Comparison of ENCODE assay signal across 9 cellular contexts in the genomic region with DNA sequence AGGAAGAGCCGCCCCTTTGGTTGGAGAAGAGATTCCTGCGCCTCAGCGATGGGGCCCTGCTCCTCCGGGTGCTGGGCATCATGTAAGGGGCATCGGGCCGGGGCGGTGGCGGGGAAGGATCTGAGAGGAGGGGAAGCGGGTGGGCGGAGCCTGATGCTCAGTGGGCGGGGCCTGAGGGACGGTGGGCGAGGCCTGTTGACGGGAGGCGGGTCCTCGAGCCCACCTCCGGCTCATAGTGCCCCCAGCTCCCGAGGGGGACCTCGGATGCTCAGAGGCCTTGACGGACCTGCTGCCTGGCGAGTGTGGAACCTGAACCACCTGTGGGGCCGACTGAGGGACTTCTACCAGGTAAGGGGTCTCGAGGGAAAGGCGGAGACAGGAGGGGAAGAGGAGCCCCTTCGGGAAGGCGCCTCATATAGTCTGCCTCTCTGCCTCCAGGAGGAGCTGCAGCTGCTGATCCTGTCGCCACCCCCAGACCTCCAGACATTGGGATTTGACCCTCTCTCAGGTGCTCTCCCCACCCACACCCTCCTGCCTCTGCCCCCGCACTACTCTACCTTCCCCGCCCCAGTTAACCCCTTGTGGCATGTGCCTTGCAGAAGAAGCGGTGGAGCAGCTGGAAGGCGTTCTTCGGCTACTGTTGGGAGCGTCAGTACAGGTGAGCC. TPM values are rescaled to one million over a fixed set of nuclear protein-coding genes. Genes with fewer than 3 reads are reported as not detected.
DNase-seq lines count a peak whose midpoint lies in the region; ATAC-seq and FAIRE-seq lines count a peak whose summit lies in the region.
"Had no signal": no experiment of that assay in that cellular context is flagged by ENCODE, and none has a peak within 500 bp of the region (broad histone marks: within the 10 kb centered on the region; RNA-seq: fewer than 3 reads in every experiment).

No MANE protein-coding gene starts in this region.

- peaks cover 26% of the 10 kb centered on the region for H3K4me1 Mint-ChIP-seq in activated T-helper 2 cell treated with anti-CD3 and anti-CD28 coated beads, Interferon-gamma antibody, Interleukin-2, Interleukin-4, amounts not matched to agents 10 μg/mL and 5 μg/mL and 100 μg/mL, durations not matched to agents 14 hours and 24 hours and 36 hours (ENCODE audit: low read depth)
- peaks cover 44 to 47% of the 10 kb centered on the region in 2 donors for H3K4me1 Mint-ChIP-seq in immature natural killer cell

- H3K9me3 Mint-ChIP-seq in activated T-helper 2 cell treated with anti-CD3 and anti-CD28 coated beads, Interferon-gamma antibody, Interleukin-2, Interleukin-4, amounts not matched to agents 10 μg/mL and 5 μg/mL and 100 μg/mL, durations not matched to agents 14 hours and 24 hours and 36 hours, result no peaks in the 10 kb centered on the region
- no peaks in the 10 kb centered on the region for H3K9me3 Mint-ChIP-seq in immature natural killer cell

- ATAC-seq in GM19397 (IDR thresholded peaks at IDR 0.05; ENCODE audit: unreplicated experiment) (peak; percentile 36), HG03469 (IDR thresholded peaks at IDR 0.05; ENCODE audit: unreplicated experiment) (no peak), GM18498 (IDR thresholded peaks at IDR 0.05; ENCODE audit: unreplicated experiment) (no peak)

- peaks cover 42% of the 10 kb centered on the region for H3K36me3 Mint-ChIP-seq in activated T-helper 2 cell treated with anti-CD3 and anti-CD28 coated beads, Interferon-gamma antibody, Interleukin-2, Interleukin-4, amounts not matched to agents 10 μg/mL and 5 μg/mL and 100 μg/mL, durations not matched to agents 14 hours and 24 hours and 36 hours (ENCODE audit: low read depth)
- peaks cover 0 to 19% (median 10%) of the 10 kb centered on the region in 3 donors for H3K36me3 Mint-ChIP-seq in immature natural killer cell

- FAIRE-seq in HTR-8/SVneo (lab: Jason Lieb, UNC), result no peak
- FAIRE-seq: TTC549 had no signal

- no peaks in the 10 kb centered on the region for H3K27me3 Mint-ChIP-seq in activated T-helper 2 cell treated with anti-CD3 and anti-CD28 coated beads, Interferon-gamma antibody, Interleukin-2, Interleukin-4, amounts not matched to agents 10 μg/mL and 5 μg/mL and 100 μg/mL, durations not matched to agents 14 hours and 24 hours and 36 hours (ENCODE audit: low read depth)
- peaks cover 2 to 5% (median 4%) of the 10 kb centered on the region in 3 donors for H3K27me3 Mint-ChIP-seq in immature natural killer cell (ENCODE audit: low read depth in 3 of 3)

- peak overlapping the region; percentile 92 for H3K4me3 Mint-ChIP-seq in activated T-helper 2 cell treated with anti-CD3 and anti-CD28 coated beads, Interferon-gamma antibody, Interleukin-2, Interleukin-4, amounts not matched to agents 10 μg/mL and 5 μg/mL and 100 μg/mL, durations not matched to agents 14 hours and 24 hours and 36 hours (ENCODE audit: low read depth)
- H3K4me3 Mint-ChIP-seq in immature natural killer cell, result peak overlapping the region; percentile 88 to 93 (median 89)

- peak; percentile 28 to 59 for DNase-seq in NOMO-1 (lab: John Stamatoyannopoulos, UW; ENCODE audit: unreplicated experiment in 2 of 2)
- peak; percentile 73 for DNase-seq in activated T-helper 2 cell treated with anti-CD3 and anti-CD28 coated beads, Interferon-gamma antibody, Interleukin-2, Interleukin-4, amounts not matched to agents 10 μg/mL and 5 μg/mL and 100 μg/mL, durations not matched to agents 14 hours and 24 hours and 36 hours (ENCODE audit: low spot score)
- peak; percentile 75 to 77 (median 77) for DNase-seq in immature natural killer cell
- peak; percentile 73 for DNase-seq in stimulated activated CD8-positive, alpha-beta memory T cell treated with anti-CD3 and anti-CD28 coated beads, Interleukin-4, amount 100 ng/mL, for 24 hours (ENCODE audit: low read depth)
- DNase-seq in HTR-8/SVneo (ENCODE audit: insufficient read length, low spot score), result no peak

- intact Hi-C loops in activated T-helper 2 cell treated with anti-CD3 and anti-CD28 coated beads, Interferon-gamma antibody, Interleukin-2, Interleukin-4, amounts not matched to agents 10 μg/mL and 5 μg/mL and 100 μg/mL, durations not matched to agents 14 hours and 24 hours and 36 hours (cut with micrococcal nuclease), result loop anchor here (2.0 to 5.0 kb wide), 2 partner anchors 18 to 34 kb away; partner anchors contain the start of genes ESRRA and RPS6KA4

- peak overlapping the region; percentile 96 for H3K27ac Mint-ChIP-seq in activated T-helper 2 cell treated with anti-CD3 and anti-CD28 coated beads, Interferon-gamma antibody, Interleukin-2, Interleukin-4, amounts not matched to agents 10 μg/mL and 5 μg/mL and 100 μg/mL, durations not matched to agents 14 hours and 24 hours and 36 hours
- peak overlapping the region; percentile 95 to 99 (median 98) for H3K27ac Mint-ChIP-seq in immature natural killer cell

RNA-seq across cellular contexts. Expression of gene CCDC88B, which starts 0.8 kb away (rescaled TPM):
- total RNA-seq in activated T-helper 2 cell treated with anti-CD3 and anti-CD28 coated beads, Interferon-gamma antibody, Interleukin-2, Interleukin-4, amounts not matched to agents 10 μg/mL and 5 μg/mL and 100 μg/mL, durations not matched to agents 14 hours and 24 hours and 36 hours, result 127 and 128 TPM in 2 replicates
- 10 to 100 TPM; 10.3 to 86.7 (median 16.4) TPM for polyA plus RNA-seq in immature natural killer cell

RNA-seq across cellular contexts. Expression of gene RPS6KA4, which starts 18.2 kb away (rescaled TPM):
- total RNA-seq in activated T-helper 2 cell treated with anti-CD3 and anti-CD28 coated beads, Interferon-gamma antibody, Interleukin-2, Interleukin-4, amounts not matched to agents 10 μg/mL and 5 μg/mL and 100 μg/mL, durations not matched to agents 14 hours and 24 hours and 36 hours, result 38.7 and 43.7 TPM in 2 replicates
- 10 to 100 TPM in 1 of 3 donors, 1 to 10 TPM in 2; 5.0 to 16.7 (median 8.5) TPM for polyA plus RNA-seq in immature natural killer cell

RNA-seq across cellular contexts. Expression of gene PRDX5, which starts 22.9 kb away (rescaled TPM):
- total RNA-seq in activated T-helper 2 cell treated with anti-CD3 and anti-CD28 coated beads, Interferon-gamma antibody, Interleukin-2, Interleukin-4, amounts not matched to agents 10 μg/mL and 5 μg/mL and 100 μg/mL, durations not matched to agents 14 hours and 24 hours and 36 hours, result 112 and 118 TPM in 2 replicates
- 100 to 1,000 TPM; 319 to 558 (median 418) TPM for polyA plus RNA-seq in immature natural killer cell

RNA-seq across cellular contexts. Expression of gene TRMT112, which starts 23.4 kb away (rescaled TPM):
- 290 and 291 TPM in 2 replicates for total RNA-seq in activated T-helper 2 cell treated with anti-CD3 and anti-CD28 coated beads, Interferon-gamma antibody, Interleukin-2, Interleukin-4, amounts not matched to agents 10 μg/mL and 5 μg/mL and 100 μg/mL, durations not matched to agents 14 hours and 24 hours and 36 hours
- 100 to 1,000 TPM; 216 to 464 (median 322) TPM for polyA plus RNA-seq in immature natural killer cell

RNA-seq across cellular contexts. Expression of gene ESRRA, which starts 35.5 kb away (rescaled TPM):
- total RNA-seq in activated T-helper 2 cell treated with anti-CD3 and anti-CD28 coated beads, Interferon-gamma antibody, Interleukin-2, Interleukin-4, amounts not matched to agents 10 μg/mL and 5 μg/mL and 100 μg/mL, durations not matched to agents 14 hours and 24 hours and 36 hours, result 49.4 and 54.6 TPM in 2 replicates
- 10 to 100 TPM in 1 of 3 donors, 1 to 10 TPM in 2; 4.6 to 18.0 (median 8.7) TPM for polyA plus RNA-seq in immature natural killer cell
